ENCODE assay signal across 9 cellular contexts in genomic region chr13:96020155-96020575, GRCh38. TPM values are rescaled to one million over a fixed set of nuclear protein-coding genes. Genes with fewer than 3 reads are reported as not detected.
DNase-seq lines count a peak whose midpoint lies in the region; ATAC-seq, FAIRE-seq and TF ChIP-seq lines count a peak whose summit lies in the region.
"Had no signal": no experiment of that assay in that cellular context is flagged by ENCODE, and none has a peak within 500 bp of the region (broad histone marks: within the 10 kb centered on the region; RNA-seq: fewer than 3 reads in every experiment).

No MANE protein-coding gene starts in this region.

- H3K79me2 ChIP-seq in HepG2 (ENCODE audit: insufficient read depth, low read length): no peaks in the 10 kb centered on the region

- H4K20me1 ChIP-seq in HepG2 (ENCODE audit: insufficient read depth, low read length): no peaks in the 10 kb centered on the region; the same call in 1 of the 2 replicates

- no peak overlapping the region for H3K27ac ChIP-seq in HepG2 (ENCODE audit: extremely low read length, insufficient read depth, low read length)
- no peak overlapping the region for H3K27ac ChIP-seq in CD8-positive, alpha-beta T cell (ENCODE audit: low read depth, low read length)

- H3K4me2 ChIP-seq in HepG2 (ENCODE audit: low read depth, low read length): no peak overlapping the region

- H3K9me3 Mint-ChIP-seq in CD8-positive, alpha-beta T cell: peaks cover 9% of the 10 kb centered on the region

- TF ChIP-seq CTCF in cardiac fibroblast (IDR thresholded peaks at IDR 0.05; ENCODE audit: low read depth, low read length): peak; percentile 59
- TF ChIP-seq CTCF in HepG2 (CRISPR knock-in tag; IDR thresholded peaks at IDR 0.05): peak; percentile 83
- no peak for TF ChIP-seq CTCF in CD8-positive, alpha-beta T cell (IDR thresholded peaks at IDR 0.05)

- H3K4me1 ChIP-seq in NT2/D1 (ENCODE audit: insufficient read depth, insufficient read length): no peaks in the 10 kb centered on the region
- H3K4me1 ChIP-seq in HepG2 (ENCODE audit: insufficient read depth, low read length): peaks cover 16% of the 10 kb centered on the region
- H3K4me1 ChIP-seq in CD8-positive, alpha-beta T cell (ENCODE audit: insufficient read depth, low read length): no peaks in the 10 kb centered on the region

- 69% methylated on average over 2 of the region's 3 CpGs for WGBS in HepG2 (ENCODE audit: low lambda C conversion rate)

- POLR2A ChIA-PET in HepG2 (lab: Yijun Ruan, JAX): interaction anchor here (0.7 to 1.1 kb wide), 2 partner anchors 33 to 797 kb away, joined by 3 to 11 read pairs; partner anchors contain the start of gene UGGT2
- POLR2A ChIA-PET in CD8-positive, alpha-beta T cell (lab: Charles Lee): no interaction called here

- TF ChIP-seq RAD21 in HepG2 (CRISPR knock-in tag; IDR thresholded peaks at IDR 0.05): peak; percentile 74

- no peak overlapping the region for H2AFZ ChIP-seq in HepG2 (ENCODE audit: low read length)

- intact Hi-C loops in HepG2 (cut with micrococcal nuclease; ENCODE audit: unreplicated experiment): loop anchor here (1.0 to 2.0 kb wide), 5 partner anchors 56 to 947 kb away; no protein-coding TSS in a partner anchor
- intact Hi-C loops in CD8-positive, alpha-beta T cell (cut with DNase I, micrococcal nuclease): no loop called here

- TF ChIP-seq POLR2A in HepG2 (IDR thresholded peaks at IDR 0.05; ENCODE audit: insufficient read depth in 1 of 2, low read depth in 2 of 2, low read length in 2 of 2): no peak

- peak; percentile 85 for FAIRE-seq in HepG2 (lab: Jason Lieb, UNC)
- no peak for FAIRE-seq in urothelium cell line (lab: Jason Lieb, UNC)

- H3K27ac Mint-ChIP-seq in CD8-positive, alpha-beta T cell: no peak overlapping the region
- H3K27ac Mint-ChIP-seq: activated naive CD4-positive, alpha-beta T cell treated with anti-CD3 and anti-CD28 coated beads, Interleukin-2, amount 50 U/mL, for 24 hours had no signal

- no peaks in the 10 kb centered on the region for H3K27me3 ChIP-seq in NT2/D1 (ENCODE audit: insufficient read depth, insufficient read length)
- H3K27me3 ChIP-seq in HepG2 (ENCODE audit: control insufficient read depth in 1 of 2, insufficient read depth in 2 of 2, low read length in 2 of 2): no peaks in the 10 kb centered on the region
- no peaks in the 10 kb centered on the region for H3K27me3 ChIP-seq in CD8-positive, alpha-beta T cell (ENCODE audit: insufficient read depth, low read length)

- peak; percentile 91 for ATAC-seq in GM21423 (IDR thresholded peaks at IDR 0.05; ENCODE audit: unreplicated experiment)
- peak; percentile 77 for ATAC-seq in HG03575 (IDR thresholded peaks at IDR 0.05; ENCODE audit: extremely low read depth, insufficient number of reproducible peaks, low FRiP score, unreplicated experiment)
- peak; percentile 96 for ATAC-seq in HepG2
- no peak for ATAC-seq in CD8-positive, alpha-beta T cell

- peaks cover 18% of the 10 kb centered on the region for H3K36me3 ChIP-seq in NT2/D1 (ENCODE audit: insufficient read depth, insufficient read length, low read length)
- H3K36me3 ChIP-seq in HepG2 (replicated peaks in 1 of 2; ENCODE audit: control insufficient read depth in 1 of 2, insufficient read depth in 2 of 2, low read length in 2 of 2): peaks cover 2 to 6% of the 10 kb centered on the region in 2 experiments; a peak in 1 of 5 replicates
- H3K36me3 ChIP-seq in CD8-positive, alpha-beta T cell (ENCODE audit: insufficient read depth, low read length): no peaks in the 10 kb centered on the region

- DNase-seq in GDM1 (lab: John Stamatoyannopoulos, UW) (peak; percentile 10), NT2/D1 (ENCODE audit: low read depth, low spot score) (peak; percentile 64), cardiac fibroblast (ENCODE audit: low read depth in 2 of 2) (peak; percentile 82 to 84), HepG2 (ENCODE audit: low spot score) (peak; percentile 75), urothelium cell line (ENCODE audit: low spot score) (peak; percentile 30)
- no peak for DNase-seq in CD8-positive, alpha-beta T cell

- H3K9me3 ChIP-seq in NT2/D1 (ENCODE audit: insufficient read depth, low read length) (peaks cover 11% of the 10 kb centered on the region; the same call in 1 of the 2 replicates), HepG2 (ENCODE audit: low read length) (no peaks in the 10 kb centered on the region)
- no peaks in the 10 kb centered on the region for H3K9me3 ChIP-seq in CD8-positive, alpha-beta T cell (ENCODE audit: low read length)

- in situ Hi-C loops in HepG2 (cut with HindIII; ENCODE audit: extremely low pct_ligation_motif_present, low pct_unique_long_range_greater_than_20kb): loop anchor here (10.0 to 25.0 kb wide), 2 partner anchors 205 to 942 kb away; no protein-coding TSS in a partner anchor

- H3K36me3 Mint-ChIP-seq in CD8-positive, alpha-beta T cell: no peaks in the 10 kb centered on the region
- H3K36me3 Mint-ChIP-seq: activated naive CD4-positive, alpha-beta T cell treated with anti-CD3 and anti-CD28 coated beads, Interleukin-2, amount 50 U/mL, for 24 hours had no signal

- no peaks in the 10 kb centered on the region for H3K4me1 Mint-ChIP-seq in CD8-positive, alpha-beta T cell (ENCODE audit: low read depth)
- H3K4me1 Mint-ChIP-seq: activated naive CD4-positive, alpha-beta T cell treated with anti-CD3 and anti-CD28 coated beads, Interleukin-2, amount 50 U/mL, for 24 hours had no signal

- no peaks in the 10 kb centered on the region for H3K27me3 Mint-ChIP-seq in CD8-positive, alpha-beta T cell (ENCODE audit: low read depth)
- H3K27me3 Mint-ChIP-seq: activated naive CD4-positive, alpha-beta T cell treated with anti-CD3 and anti-CD28 coated beads, Interleukin-2, amount 50 U/mL, for 24 hours had no signal

- no peak overlapping the region for H3K4me3 Mint-ChIP-seq in CD8-positive, alpha-beta T cell
- H3K4me3 Mint-ChIP-seq: activated naive CD4-positive, alpha-beta T cell treated with anti-CD3 and anti-CD28 coated beads, Interleukin-2, amount 50 U/mL, for 24 hours had no signal

- no TSS peak for BruUV-seq in HepG2 (replicated peaks; lab: Mats Ljungman, UMichigan)

- no peak overlapping the region for H3K9ac ChIP-seq in NT2/D1 (ENCODE audit: insufficient read length, low read depth)
- H3K9ac ChIP-seq in HepG2 (ENCODE audit: insufficient read depth, low read depth, low read length): no peak overlapping the region

- CTCF ChIA-PET in HepG2 (lab: Yijun Ruan, JAX; ENCODE audit: low intra/inter-chr PET ratio, low total read pairs): interaction anchor here (1.2 to 2.1 kb wide), 6 partner anchors 56 to 947 kb away, joined by 3 to 18 read pairs (median 8); no protein-coding TSS in a partner anchor
- CTCF ChIA-PET in CD8-positive, alpha-beta T cell (lab: Charles Lee): no interaction called here

- TF ChIP-seq EP300 in HepG2 (IDR thresholded peaks at IDR 0.05; ENCODE audit: low read depth in 2 of 2, low read length in 2 of 2) (no peak), HepG2 (CRISPR knock-in tag; IDR thresholded peaks at IDR 0.05; ENCODE audit: borderline replicate concordance) (no peak)

- H3K4me3 ChIP-seq in NT2/D1 (ENCODE audit: insufficient read length, low read depth) (no peak overlapping the region), cardiac fibroblast (replicated peaks in 1 of 2; ENCODE audit: low read depth in 2 of 2, low read length in 2 of 2) (no peak overlapping the region), HepG2 (replicated peaks in 1 of 3; ENCODE audit: insufficient read depth in 1 of 3, low read depth in 2 of 3, low read length in 3 of 3) (no peak overlapping the region)
- H3K4me3 ChIP-seq in CD8-positive, alpha-beta T cell (ENCODE audit: low read depth, low read length): no peak overlapping the region

RNA-seq across cellular contexts. Expression of gene UGGT2, which starts 33.0 kb away (rescaled TPM):
- total RNA-seq in HepG2 (2016; rRNA removed; fragmentation: Illumina TruSeq; extraction: Trizol): 14.9 and 27.1 TPM in 2 replicates
- 40.7 and 48.1 TPM in 2 replicates for total RNA-seq in HepG2 (2016; cell fraction: cytosol; rRNA removed; fragmentation: Illumina TruSeq; extraction: Trizol; ENCODE audit: low read depth)
- 14.2 and 31.4 TPM in 2 replicates for total RNA-seq in HepG2 (2016; cell fraction: insoluble cytoplasmic fraction; rRNA removed; fragmentation: Illumina TruSeq; extraction: Trizol)
- total RNA-seq in HepG2 (2016; cell fraction: membrane; rRNA removed; fragmentation: Illumina TruSeq; extraction: Trizol): 9.9 and 12.8 TPM in 2 replicates
- 91.9 and 94.0 TPM in 2 replicates for total RNA-seq in HepG2 (2016; cell fraction: nucleus; rRNA removed; fragmentation: Illumina TruSeq; extraction: Trizol)
- 13.2 and 13.7 TPM in 2 replicates for polyA plus RNA-seq in HepG2 (2011; rRNA removed)
- polyA plus RNA-seq in HepG2 (2011; cell fraction: cytosol; rRNA removed): 4.4 and 6.6 TPM in 2 replicates
- 11.2 and 15.0 TPM in 2 replicates for polyA plus RNA-seq in HepG2 (2011; cell fraction: nucleus; rRNA removed)
- polyA plus RNA-seq in HepG2 (2012): 16.8 and 17.7 TPM in 2 replicates
- 0.51 and 0.80 TPM in 2 replicates for polyA plus RNA-seq in HepG2 (2016; cell fraction: cytosol; fragmentation: Illumina TruSeq; extraction: Trizol; ENCODE audit: low read depth)
- 5.1 and 6.2 TPM in 2 replicates for polyA plus RNA-seq in HepG2 (2016; cell fraction: insoluble cytoplasmic fraction; fragmentation: Illumina TruSeq; extraction: Trizol; ENCODE audit: low read depth)
- polyA plus RNA-seq in HepG2 (2016; cell fraction: membrane; fragmentation: Illumina TruSeq; extraction: Trizol; ENCODE audit: low read depth): 0.60 and 1.2 TPM in 2 replicates
- 32.7 and 36.1 TPM in 2 replicates for polyA plus RNA-seq in HepG2 (2016; cell fraction: nucleus; fragmentation: Illumina TruSeq; extraction: Trizol; ENCODE audit: insufficient read depth, low read depth)
- polyA minus RNA-seq in HepG2 (2011; rRNA and poly(A)+ RNA removed; ENCODE audit: low replicate concordance): 15.9 and 44.6 TPM in 2 replicates
- 17.1 and 18.8 TPM in 2 replicates for polyA minus RNA-seq in HepG2 (2011; cell fraction: cytosol; rRNA and poly(A)+ RNA removed)
- polyA minus RNA-seq in HepG2 (2011; cell fraction: nucleus; rRNA and poly(A)+ RNA removed): 125 and 132 TPM in 2 replicates
- total RNA-seq in CD8-positive, alpha-beta T cell: not detected

Comparison
In these comparisons a context has a peak if more than half of its experiments do, and no peak if none do; other contexts are left out.
1. DNase-seq: peak in GDM1 (single experiment), NT2/D1 (single experiment), cardiac fibroblast (2 of 2), HepG2 (single experiment) and urothelium cell line (single experiment); none in CD8-positive, alpha-beta T cell (0 of 7).
2. RNA of gene UGGT2, which starts 33.0 kb away (total RNA-seq): 9.9 to 94.0 TPM in HepG2; not detected in CD8-positive, alpha-beta T cell; every median in the first group is over 10 times any median in the second.